Comparison of ENCODE assay signal across 20 cellular contexts in genomic region chr16:31439519-31439918, GRCh38. TPM values are rescaled to one million over a fixed set of nuclear protein-coding genes. Genes with fewer than 3 reads are reported as not detected.
"Had no signal": no experiment of that assay in that cellular context is flagged by ENCODE, and none has a peak within 500 bp of the region (broad histone marks: within the 10 kb centered on the region; RNA-seq: fewer than 3 reads in every experiment).

No MANE protein-coding gene starts in this region.

- H3K27ac Mint-ChIP-seq: stimulated activated naive CD8-positive, alpha-beta T cell treated with anti-CD3 and anti-CD28 coated beads, Interleukin-15, Interleukin-2, amounts not matched to agents 100 ng/mL and 50 ng/mL, for 24 hours had no signal

- DNase-seq: activated naive CD4-positive, alpha-beta T cell treated with anti-CD3 and anti-CD28 coated beads, Interleukin-2, amount 50 U/mL, for 16 hours; activated T-cell treated with anti-CD3 and anti-CD28 coated beads for 4 hours; adrenal gland; effector memory CD8-positive, alpha-beta T cell; esophagus squamous epithelium; nucleus accumbens; retina; stimulated activated CD4-positive, alpha-beta T cell treated with anti-CD3 and anti-CD28 coated beads, Interleukin-12 subunit alpha, Interleukin-12 subunit beta, amount 100 ng/mL, for 4 hours; stimulated activated CD4-positive, alpha-beta T cell treated with anti-CD3 and anti-CD28 coated beads, Interleukin-1b, Interleukin-23, amount 100 ng/mL, for 48 hours; trophoblast cell had no signal

- FAIRE-seq: bronchial epithelial cell, TTC549 had no signal

- H3K4me3 ChIP-seq: adrenal gland, esophagus squamous epithelium, lung, vagina had no signal

- H3K27ac ChIP-seq: adrenal gland, esophagus squamous epithelium, vagina had no signal

- H3K9me3 ChIP-seq: adrenal gland, esophagus squamous epithelium, vagina had no signal

- H3K9me3 Mint-ChIP-seq: effector memory CD8-positive, alpha-beta T cell; nephron; stimulated activated naive CD8-positive, alpha-beta T cell treated with anti-CD3 and anti-CD28 coated beads, Interleukin-15, Interleukin-2, amounts not matched to agents 100 ng/mL and 50 ng/mL, for 24 hours had no signal

- H3K36me3 ChIP-seq: adrenal gland, esophagus squamous epithelium, vagina had no signal

- H3K27me3 ChIP-seq: adrenal gland, vagina had no signal

- H3K27me3 Mint-ChIP-seq: effector memory CD8-positive, alpha-beta T cell had no signal

- H3K4me1 ChIP-seq: vagina had no signal

- H3K4me3 Mint-ChIP-seq: effector memory CD8-positive, alpha-beta T cell; stimulated activated naive CD8-positive, alpha-beta T cell treated with anti-CD3 and anti-CD28 coated beads, Interleukin-15, Interleukin-2, amounts not matched to agents 100 ng/mL and 50 ng/mL, for 24 hours had no signal

RNA-seq across cellular contexts. Expression of gene COX6A2, which starts 11.4 kb away (rescaled TPM):
- total RNA-seq: adrenal gland; bronchial epithelial cell; dermis microvascular lymphatic vessel endothelial cell; esophagus squamous epithelium; lung; SK-MEL-5; T-helper 2 cell treated with Interferon-gamma antibody and Interleukin-4, amounts not matched to agents 100 ng/mL and 5 ng/mL, for 36 hours; temporal lobe; vagina had no signal
- polyA plus RNA-seq: lung had no signal

RNA-seq across cellular contexts. Expression of gene SLC5A2, which starts 43.4 kb away (rescaled TPM):
- total RNA-seq: dermis microvascular lymphatic vessel endothelial cell; esophagus squamous epithelium; T-helper 2 cell treated with Interferon-gamma antibody and Interleukin-4, amounts not matched to agents 100 ng/mL and 5 ng/mL, for 36 hours; vagina had no signal
